In the genomic region with DNA sequence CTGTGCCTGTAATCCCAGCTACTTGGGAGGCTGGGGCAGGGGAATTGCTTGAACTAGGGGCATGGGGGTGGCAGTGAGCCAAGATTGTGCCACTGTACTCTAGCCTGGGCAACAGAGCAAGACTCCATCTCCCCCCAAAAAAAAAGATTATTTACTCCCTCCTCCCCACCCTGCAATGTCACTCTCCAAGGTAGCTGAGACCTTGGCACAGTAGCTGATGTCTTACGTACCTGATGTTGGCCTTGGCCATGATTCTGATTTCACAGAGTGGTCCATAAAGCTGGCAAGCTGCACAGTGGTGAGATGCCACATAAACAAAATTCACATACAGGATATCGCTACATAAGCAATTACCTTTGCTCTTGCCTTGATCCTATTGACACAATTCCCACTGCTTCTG, we compare ENCODE assay signal across 8 cellular contexts.
"Had no signal": no experiment of that assay in that cellular context is flagged by ENCODE, and none has a peak within 500 bp of the region (broad histone marks: within the 10 kb centered on the region; RNA-seq: fewer than 3 reads in every experiment).

No MANE protein-coding gene starts in this region.

- FAIRE-seq: G401.6, GM12878, GM12891, GM12892, GM18507, GM19239 had no signal

- ATAC-seq: GM12878 had no signal

- DNase-seq: GDM1, GF-D8 had no signal

- H3K4me3 ChIP-seq: GM12878 had no signal
